Comparison of ENCODE assay signal across 12 cellular contexts in the genomic region with DNA sequence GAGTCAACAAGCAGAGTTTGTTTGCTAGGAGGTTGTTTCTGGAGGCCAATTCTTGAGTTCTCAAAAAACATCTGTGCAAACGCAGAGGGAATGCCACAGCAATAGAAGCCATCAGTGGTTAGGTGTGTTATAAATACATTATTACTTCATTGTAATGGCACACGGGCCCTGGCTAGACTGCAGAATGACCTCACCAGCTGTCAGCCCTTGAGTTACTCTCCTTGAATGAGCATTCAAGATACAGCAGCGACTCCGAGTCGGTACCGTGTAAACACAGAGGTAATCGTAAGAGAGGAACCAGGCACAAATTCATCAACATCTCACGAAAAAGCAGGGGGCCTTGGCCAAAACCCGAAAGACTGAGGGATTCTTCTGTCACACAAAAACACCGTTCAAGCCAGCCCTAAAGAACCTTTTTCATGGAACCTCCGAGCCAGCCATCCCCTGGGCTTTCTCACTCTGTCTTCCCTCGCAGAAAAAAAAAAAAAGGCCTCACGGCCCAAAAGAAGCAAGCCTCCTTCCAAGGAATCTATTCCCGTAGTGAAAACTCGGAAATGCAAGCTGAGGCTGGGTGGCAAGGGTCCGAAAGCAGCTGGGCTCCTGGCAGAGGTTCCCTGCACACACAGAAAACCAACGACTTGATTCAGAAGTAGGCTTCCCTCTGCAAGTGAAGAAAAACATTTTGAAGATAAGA.
DNase-seq lines count a peak whose midpoint lies in the region; ATAC-seq and TF ChIP-seq lines count a peak whose summit lies in the region.
"Had no signal": no experiment of that assay in that cellular context is flagged by ENCODE, and none has a peak within 500 bp of the region (broad histone marks: within the 10 kb centered on the region; RNA-seq: fewer than 3 reads in every experiment).

No MANE protein-coding gene starts in this region.

- H3K9me3 ChIP-seq in heart left ventricle: no peaks in the 10 kb centered on the region
- H3K9me3 ChIP-seq: BLaER1 had no signal

- TF ChIP-seq POLR2A in heart left ventricle (IDR thresholded peaks at IDR 0.05): no peak

- CTCF ChIA-PET in activated CD8-positive, alpha-beta memory T cell treated with anti-CD3 and anti-CD28 coated beads, Interleukin-2, amount 10 ng/mL, durations not matched to agents 7 days and 5 days (lab: Charles Lee): no interaction called here

- H3K27ac Mint-ChIP-seq in osteocyte (ENCODE audit: unreplicated experiment): no peak overlapping the region
- no peak overlapping the region for H3K27ac Mint-ChIP-seq in activated CD8-positive, alpha-beta memory T cell treated with anti-CD3 and anti-CD28 coated beads, Interleukin-2, amount 10 ng/mL, durations not matched to agents 7 days and 5 days
- H3K27ac Mint-ChIP-seq: activated naive CD8-positive, alpha-beta T cell treated with anti-CD3 and anti-CD28 coated beads, Interleukin-2, amount 10 ng/mL, durations not matched to agents 7 days and 5 days had no signal

- peaks cover 0 to 20% (median 5%) of the 10 kb centered on the region in 12 donors for H3K4me1 ChIP-seq in heart left ventricle
- H3K4me1 ChIP-seq: BLaER1 had no signal

- no peaks in the 10 kb centered on the region for H3K27me3 Mint-ChIP-seq in osteocyte (ENCODE audit: unreplicated experiment)
- no peaks in the 10 kb centered on the region for H3K27me3 Mint-ChIP-seq in activated CD8-positive, alpha-beta memory T cell treated with anti-CD3 and anti-CD28 coated beads, Interleukin-2, amount 10 ng/mL, durations not matched to agents 7 days and 5 days
- H3K27me3 Mint-ChIP-seq: activated naive CD8-positive, alpha-beta T cell treated with anti-CD3 and anti-CD28 coated beads, Interleukin-2, amount 10 ng/mL, durations not matched to agents 7 days and 5 days had no signal

- peak overlapping the region in 9 of 12 donors; percentile 11 to 89 (median 65) for H3K27ac ChIP-seq in heart left ventricle
- H3K27ac ChIP-seq: BLaER1 had no signal

- H3K36me3 Mint-ChIP-seq in osteocyte (ENCODE audit: unreplicated experiment): no peaks in the 10 kb centered on the region
- H3K36me3 Mint-ChIP-seq in activated CD8-positive, alpha-beta memory T cell treated with anti-CD3 and anti-CD28 coated beads, Interleukin-2, amount 10 ng/mL, durations not matched to agents 7 days and 5 days: no peaks in the 10 kb centered on the region
- H3K36me3 Mint-ChIP-seq: activated naive CD8-positive, alpha-beta T cell treated with anti-CD3 and anti-CD28 coated beads, Interleukin-2, amount 10 ng/mL, durations not matched to agents 7 days and 5 days had no signal

- WGBS in heart left ventricle, 4 donors: 32 to 39% (median 34%) methylated on average over 17 of the region's 17 CpGs

- H3K27me3 ChIP-seq in heart left ventricle: no peaks in the 10 kb centered on the region
- H3K27me3 ChIP-seq: BLaER1 had no signal

- H3K4me3 Mint-ChIP-seq in osteocyte (ENCODE audit: unreplicated experiment): no peak overlapping the region
- no peak overlapping the region for H3K4me3 Mint-ChIP-seq in activated CD8-positive, alpha-beta memory T cell treated with anti-CD3 and anti-CD28 coated beads, Interleukin-2, amount 10 ng/mL, durations not matched to agents 7 days and 5 days
- H3K4me3 Mint-ChIP-seq: activated naive CD8-positive, alpha-beta T cell treated with anti-CD3 and anti-CD28 coated beads, Interleukin-2, amount 10 ng/mL, durations not matched to agents 7 days and 5 days had no signal

- H3K4me3 ChIP-seq in heart left ventricle (peak overlapping the region in 8 of 12 donors; percentile 4 to 43 (median 30)), skeletal muscle cell (ENCODE audit: low read depth, low read length) (no peak overlapping the region)
- H3K4me3 ChIP-seq: BLaER1 had no signal

- TF ChIP-seq CTCF in heart left ventricle (IDR thresholded peaks at IDR 0.05): no peak
- TF ChIP-seq CTCF in osteocyte (IDR thresholded peaks at IDR 0.05): no peak

- ATAC-seq in heart left ventricle (peak; percentile 92 to 94 (median 94)), GM21447 (IDR thresholded peaks at IDR 0.05; ENCODE audit: unreplicated experiment) (no peak)
- no peak for ATAC-seq in activated CD8-positive, alpha-beta memory T cell treated with anti-CD3 and anti-CD28 coated beads, Interleukin-2, amount 10 ng/mL, durations not matched to agents 7 days and 5 days

- H3K4me1 Mint-ChIP-seq in osteocyte (ENCODE audit: unreplicated experiment): peaks cover 3% of the 10 kb centered on the region
- H3K4me1 Mint-ChIP-seq in activated CD8-positive, alpha-beta memory T cell treated with anti-CD3 and anti-CD28 coated beads, Interleukin-2, amount 10 ng/mL, durations not matched to agents 7 days and 5 days: no peaks in the 10 kb centered on the region
- H3K4me1 Mint-ChIP-seq: activated naive CD8-positive, alpha-beta T cell treated with anti-CD3 and anti-CD28 coated beads, Interleukin-2, amount 10 ng/mL, durations not matched to agents 7 days and 5 days had no signal

- H3K9me3 Mint-ChIP-seq in osteocyte (ENCODE audit: unreplicated experiment): peaks cover 5% of the 10 kb centered on the region
- H3K9me3 Mint-ChIP-seq in activated CD8-positive, alpha-beta memory T cell treated with anti-CD3 and anti-CD28 coated beads, Interleukin-2, amount 10 ng/mL, durations not matched to agents 7 days and 5 days (ENCODE audit: low read depth): peaks cover 4% of the 10 kb centered on the region
- H3K9me3 Mint-ChIP-seq: activated naive CD8-positive, alpha-beta T cell treated with anti-CD3 and anti-CD28 coated beads, Interleukin-2, amount 10 ng/mL, durations not matched to agents 7 days and 5 days had no signal

- DNase-seq in Daoy (ENCODE audit: low read depth) (peak; percentile 63), NCI-H524 treated with DMSO at 0.1 percent for 48 hours (lab: John Stamatoyannopoulos, UW) (peak; percentile 43), heart left ventricle (peak; percentile 56 to 76 (median 67)), skeletal muscle cell (ENCODE audit: low read depth) (peak; percentile 4), activated gamma-delta T cell treated with Interleukin-2 at 50 U/mL for 16 hours (no peak), osteocyte (ENCODE audit: extremely low spot score, unreplicated experiment) (no peak)
- DNase-seq in activated CD8-positive, alpha-beta memory T cell treated with anti-CD3 and anti-CD28 coated beads, Interleukin-2, amount 10 ng/mL, durations not matched to agents 7 days and 5 days: no peak
- DNase-seq: activated naive CD8-positive, alpha-beta T cell treated with anti-CD3 and anti-CD28 coated beads, Interleukin-2, amount 10 ng/mL, durations not matched to agents 7 days and 5 days; head of caudate nucleus; NCI-H1436 treated with DMSO at 0.1 percent for 48 hours had no signal

- intact Hi-C loops in heart left ventricle (cut with DNase I): loop anchor here in 1 of 10 donors (10.0 kb wide), 1 partner anchor 124 kb away; no protein-coding TSS in a partner anchor

- H3K36me3 ChIP-seq in heart left ventricle: no peaks in the 10 kb centered on the region
- H3K36me3 ChIP-seq: BLaER1 had no signal

Comparison
In these comparisons a context has a peak if more than half of its experiments do, and no peak if none do; other contexts are left out.
1. DNase-seq: peak in Daoy (single experiment), NCI-H524 treated with DMSO at 0.1 percent for 48 hours (single experiment), heart left ventricle (5 of 5) and skeletal muscle cell (single experiment); none in activated gamma-delta T cell treated with Interleukin-2 at 50 U/mL for 16 hours (single experiment), osteocyte (single experiment) and activated CD8-positive, alpha-beta memory T cell treated with anti-CD3 and anti-CD28 coated beads, Interleukin-2, amount 10 ng/mL, durations not matched to agents 7 days and 5 days (single experiment).
2. ATAC-seq: peak in heart left ventricle (4 of 4); none in GM21447 (single experiment) and activated CD8-positive, alpha-beta memory T cell treated with anti-CD3 and anti-CD28 coated beads, Interleukin-2, amount 10 ng/mL, durations not matched to agents 7 days and 5 days (single experiment).